2 cellular contexts compared by ENCODE assay signal in the genomic region with DNA sequence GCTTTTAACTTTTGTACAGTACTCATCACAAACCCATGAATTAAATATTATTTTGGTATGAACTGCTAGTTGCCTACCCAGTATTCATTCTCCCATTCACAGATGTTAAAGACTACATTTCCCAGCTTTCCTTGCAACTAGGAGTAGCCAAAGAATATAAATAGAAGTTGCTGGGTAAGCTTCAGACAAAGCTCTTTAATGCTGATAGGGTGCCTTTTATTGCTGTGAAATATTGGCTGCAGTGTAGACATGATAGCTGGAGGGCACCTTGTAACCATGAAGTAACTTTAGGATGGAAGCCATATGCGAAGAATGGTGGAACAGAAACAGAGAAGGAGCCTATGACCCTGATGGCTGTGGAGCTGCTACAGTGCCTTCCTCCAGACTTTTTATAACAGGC.
TF ChIP-seq lines count a peak whose summit lies in the region.

No MANE protein-coding gene starts in this region.

TF ChIP-seq in IMR-90, 13 proteins besides CTCF, POLR2A, EP300 and RAD21:
- TF ChIP-seq CHD1 (IDR thresholded peaks at IDR 0.05; ENCODE audit: low read depth, low read length) = no peak
- no peak for TF ChIP-seq FOS (IDR thresholded peaks at IDR 0.05; ENCODE audit: low read depth, low read length)
- TF ChIP-seq MAFK (IDR thresholded peaks at IDR 0.05; ENCODE audit: low read depth, low read length) = no peak
- TF ChIP-seq RFX5 (IDR thresholded peaks at IDR 0.05; ENCODE audit: low read depth, low read length) = no peak
- TF ChIP-seq MXI1 (IDR thresholded peaks at IDR 0.05; ENCODE audit: borderline replicate concordance, low read depth, low read length) = no peak
- TF ChIP-seq, protein P1, sequence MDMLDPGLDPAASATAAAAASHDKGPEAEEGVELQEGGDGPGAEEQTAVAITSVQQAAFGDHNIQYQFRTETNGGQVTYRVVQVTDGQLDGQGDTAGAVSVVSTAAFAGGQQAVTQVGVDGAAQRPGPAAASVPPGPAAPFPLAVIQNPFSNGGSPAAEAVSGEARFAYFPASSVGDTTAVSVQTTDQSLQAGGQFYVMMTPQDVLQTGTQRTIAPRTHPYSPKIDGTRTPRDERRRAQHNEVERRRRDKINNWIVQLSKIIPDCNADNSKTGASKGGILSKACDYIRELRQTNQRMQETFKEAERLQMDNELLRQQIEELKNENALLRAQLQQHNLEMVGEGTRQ (IDR thresholded peaks at IDR 0.05; ENCODE audit: low read depth, low read length) = no peak
- no peak for TF ChIP-seq MAZ (IDR thresholded peaks at IDR 0.05; ENCODE audit: borderline replicate concordance, low read depth, low read length)
- no peak for TF ChIP-seq NFE2L2 (IDR thresholded peaks at IDR 0.05; ENCODE audit: low read depth, low read length)
- no peak for TF ChIP-seq RCOR1 (IDR thresholded peaks at IDR 0.05; ENCODE audit: insufficient replicate concordance, low read length)
- no peak for TF ChIP-seq CEBPB (IDR thresholded peaks at IDR 0.05; ENCODE audit: low read depth, low read length)
- no peak for TF ChIP-seq SMC3 (IDR thresholded peaks at IDR 0.05; ENCODE audit: low read depth, low read length)

TF ChIP-seq in K562, 482 proteins besides CTCF, POLR2A, EP300 and RAD21:
- peak; percentile 48 for TF ChIP-seq HCFC1 (IDR thresholded peaks at IDR 0.05; ENCODE audit: low read depth, low read length)
- TF ChIP-seq JUNB (CRISPR knock-in tag; conservative IDR thresholded peaks at IDR 0.05) = no peak
